2 cellular contexts compared by ENCODE assay signal in the genomic region with DNA sequence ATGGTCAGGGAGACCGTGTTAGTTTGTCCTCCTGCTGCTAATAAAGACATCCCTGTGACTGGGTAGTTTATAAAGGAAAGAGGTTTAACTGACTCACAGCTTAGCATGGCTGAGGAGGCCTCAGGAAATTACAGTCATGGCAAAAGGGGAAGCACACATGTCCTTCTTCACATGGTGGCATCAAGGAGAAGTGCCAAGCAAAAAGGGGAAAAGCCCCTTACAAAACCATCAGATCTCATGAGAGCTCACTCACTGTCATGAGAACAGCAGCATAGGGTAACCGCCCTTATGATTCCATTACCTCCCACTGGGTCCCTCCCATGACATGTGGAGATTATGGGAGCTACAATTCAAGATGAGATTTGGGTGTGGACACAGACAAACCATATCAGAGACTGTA.
TF ChIP-seq lines count a peak whose summit lies in the region.

No MANE protein-coding gene starts in this region.

TF ChIP-seq in HepG2, 621 proteins besides CTCF, POLR2A, EP300 and RAD21:
- TF ChIP-seq NFIC (IDR thresholded peaks at IDR 0.05; ENCODE audit: low read length) (no peak), SAP130 (CRISPR knock-in tag; IDR thresholded peaks at IDR 0.05; ENCODE audit: low read depth) (peak; percentile 20; the same call in 1 of the 2 replicates)

TF ChIP-seq in H1, 55 proteins besides CTCF, POLR2A, EP300 and RAD21:
- TF ChIP-seq NRF1 (IDR thresholded peaks at IDR 0.05; ENCODE audit: low read depth, low read length) (no peak), ATF3 (IDR thresholded peaks at IDR 0.05; ENCODE audit: insufficient read depth, low read depth, low read length) (no peak), ASH2L (IDR thresholded peaks at IDR 0.05; ENCODE audit: low read length) (no peak), SIX5 (IDR thresholded peaks at IDR 0.05; ENCODE audit: low read depth, low read length) (no peak), RBBP5 (IDR thresholded peaks at IDR 0.05; ENCODE audit: borderline replicate concordance, low read depth, low read length) (no peak), CTBP2 (IDR thresholded peaks at IDR 0.05; ENCODE audit: borderline replicate concordance, insufficient read depth, insufficient read length, low read length) (no peak), SAP30 (IDR thresholded peaks at IDR 0.05; ENCODE audit: insufficient read depth, insufficient replicate concordance, low read length) (no peak), FOSL1 (IDR thresholded peaks at IDR 0.05; ENCODE audit: insufficient read depth, low read depth, low read length) (no peak), CEBPB (IDR thresholded peaks at IDR 0.05; ENCODE audit: low read depth, low read length) (no peak), GABPA (IDR thresholded peaks at IDR 0.05; ENCODE audit: borderline replicate concordance, insufficient read depth, low read length) (no peak), ZNF274 (IDR thresholded peaks at IDR 0.05; ENCODE audit: borderline replicate concordance, extremely low read depth, low read length) (no peak), SP2 (IDR thresholded peaks at IDR 0.05; ENCODE audit: low read length) (no peak), EGR1 (IDR thresholded peaks at IDR 0.05; ENCODE audit: borderline replicate concordance, low read depth, low read length) (no peak), BRCA1 (IDR thresholded peaks at IDR 0.05; ENCODE audit: low read depth, low read length) (no peak)
